In genomic region chr1:21970523-21970922, GRCh38 we compare ENCODE assay signal across 5 cellular contexts. TPM values are rescaled to one million over a fixed set of nuclear protein-coding genes. Genes with fewer than 3 reads are reported as not detected.
"Had no signal": no experiment of that assay in that cellular context is flagged by ENCODE, and none has a peak within 500 bp of the region (broad histone marks: within the 10 kb centered on the region; RNA-seq: fewer than 3 reads in every experiment).

No MANE protein-coding gene starts in this region.

RNA-seq across cellular contexts. Expression of gene CELA3B, which starts 6.3 kb away (rescaled TPM):
- total RNA-seq: GM23338, H1, H9, IMR-90 had no signal
- polyA plus RNA-seq: GM23338, H1, IMR-90 had no signal

RNA-seq across cellular contexts. Expression of gene CELA3A, which starts 30.9 kb away (rescaled TPM):
- total RNA-seq: GM23338, H1, H9, HT-29, IMR-90 had no signal
- polyA plus RNA-seq: GM23338, H1, IMR-90 had no signal
